In the genomic region with DNA sequence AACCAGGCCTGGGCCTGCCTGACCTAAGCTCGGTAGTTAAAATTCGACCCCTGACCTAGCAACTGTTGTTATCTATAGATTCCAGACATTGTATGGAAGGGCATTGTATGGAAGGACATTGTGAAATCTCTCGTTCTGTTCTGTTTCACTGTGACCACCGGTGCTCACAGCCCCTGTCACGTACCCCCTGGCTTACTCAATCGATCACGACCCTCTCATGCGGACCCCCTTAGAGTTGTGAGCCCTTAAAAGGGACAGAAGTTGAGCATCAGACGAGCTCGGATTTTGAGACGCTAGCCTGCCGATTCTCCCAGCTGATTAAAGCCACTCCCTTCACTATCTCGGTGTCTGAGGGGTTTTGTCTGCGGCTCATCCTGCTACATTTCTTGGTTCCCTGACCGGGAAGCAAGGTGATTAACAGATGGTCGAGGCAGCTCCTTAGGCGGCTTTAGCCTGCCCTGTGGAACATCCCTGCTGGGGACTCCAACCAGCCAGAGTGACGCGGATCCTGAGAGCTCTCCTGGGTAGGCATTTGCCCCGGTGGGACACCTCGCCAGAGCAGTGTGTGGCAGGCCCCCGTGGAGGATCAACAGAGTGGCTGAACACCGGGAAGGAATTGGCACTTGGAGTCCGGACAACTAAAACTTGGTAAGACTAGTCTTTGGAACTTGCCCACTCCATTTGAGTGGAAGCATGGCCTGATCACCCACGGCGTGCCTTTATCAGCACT, we compare ENCODE assay signal across 10 cellular contexts. TPM values are rescaled to one million over a fixed set of nuclear protein-coding genes. Genes with fewer than 3 reads are reported as not detected.
A peak's percentile ranks its signal among the peaks of the same experiment; 100 is the strongest.
DNase-seq lines count a peak whose midpoint lies in the region; ATAC-seq, FAIRE-seq and TF ChIP-seq lines count a peak whose summit lies in the region.
"Not testable (repeated sequence)": the region's sequence is repeated elsewhere in the genome, so short reads cannot be mapped to it uniquely, and the experiment has no call there.
"Had no signal": no experiment of that assay in that cellular context is flagged by ENCODE, and none has a peak within 500 bp of the region (broad histone marks: within the 10 kb centered on the region; RNA-seq: fewer than 3 reads in every experiment).

No MANE protein-coding gene starts in this region.

- H3K27ac Mint-ChIP-seq in HFFc6 (peak overlapping the region; percentile 83), glutamatergic neuron (ENCODE audit: unreplicated experiment) (peak overlapping the region; percentile 93), mesothelial cell of epicardium (peak overlapping the region; percentile 23)

- not testable (repeated sequence) for BruUV-seq in K562 (replicated peaks; lab: Mats Ljungman, UMichigan)

- in situ Hi-C loops in K562 (cut with MboI), result not testable (repeated sequence)

- CTCF ChIA-PET in K562 (lab: Yijun Ruan, JAX; ENCODE audit: low intra/inter-chr PET ratio), result not testable (repeated sequence)

- H3K36me3 Mint-ChIP-seq in HFFc6 (ENCODE audit: low read depth); mesothelial cell of epicardium: not testable (repeated sequence)
- peaks cover 13% of the 10 kb centered on the region for H3K36me3 Mint-ChIP-seq in glutamatergic neuron (ENCODE audit: unreplicated experiment)

- H3K4me1 Mint-ChIP-seq in HFFc6 (ENCODE audit: low read depth), result peaks cover 58% of the 10 kb centered on the region
- peaks cover 24% of the 10 kb centered on the region for H3K4me1 Mint-ChIP-seq in glutamatergic neuron (ENCODE audit: low read depth, unreplicated experiment)
- H3K4me1 Mint-ChIP-seq in mesothelial cell of epicardium, result not testable (repeated sequence)

- intact Hi-C loops in K562 (cut with micrococcal nuclease), result loop anchor here (10.0 kb wide), 1 partner anchor 229 kb away; a partner anchor contains a TSS

- H3K9me1 ChIP-seq in K562 (ENCODE audit: control insufficient read depth, insufficient read depth, low read length), result not testable (repeated sequence)

- H3K27me3 ChIP-seq in K562 (ENCODE audit: control insufficient read depth in 2 of 2, insufficient read depth in 2 of 2, low read length in 2 of 2), result not testable (repeated sequence)

- peak overlapping the region; percentile 61 for H2AFZ ChIP-seq in K562 (ENCODE audit: low read depth, low read length)

- H3K4me3 ChIP-seq in K562, result peak overlapping the region; percentile 43

- peak; percentile 61 for FAIRE-seq in K562 (lab: Jason Lieb, UNC)

- not testable (repeated sequence) for H3K9me3 ChIP-seq in K562 (replicated peaks; ENCODE audit: control insufficient read depth, insufficient read depth, low read depth, low read length)

- peak overlapping the region; percentile 78 for H3K4me2 ChIP-seq in K562 (ENCODE audit: insufficient read depth, low read length)

- ATAC-seq in K562, result peak; percentile 24

- TF ChIP-seq RAD21 in K562 (CRISPR knock-in tag; conservative IDR thresholded peaks at IDR 0.05 in 1 of 2, IDR thresholded peaks at IDR 0.05 in 1 of 2), result peak in 1 of 2 experiments; percentile 14; a peak in 1 of 4 replicates

- not testable (repeated sequence) for TF ChIP-seq POLR2A in K562 (conservative IDR thresholded peaks at IDR 0.05)

- H3K9ac ChIP-seq in K562 (ENCODE audit: insufficient read depth in 1 of 2, low read depth in 2 of 2, low read length in 2 of 2), result peak overlapping the region; percentile 75 to 88

- not testable (repeated sequence) for H3K27me3 Mint-ChIP-seq in HFFc6 (ENCODE audit: insufficient read depth); glutamatergic neuron (ENCODE audit: unreplicated experiment); mesothelial cell of epicardium (ENCODE audit: low read depth)

- H3K36me3 ChIP-seq in K562 (ENCODE audit: control insufficient read depth, insufficient read depth, low read length), result not testable (repeated sequence)

- DNase-seq in ELF-1 (ENCODE audit: low read depth, low spot score) (peak; percentile 63), OCI-M1 (lab: John Stamatoyannopoulos, UW) (peak; percentile 85), K562 (ENCODE audit: extremely low read depth in 1 of 4, low spot score in 3 of 4) (peak in 1 of 4 experiments; percentile 72), glutamatergic neuron (peak; percentile 24)
- not testable (repeated sequence) for DNase-seq in HFFc6; mesothelial cell of epicardium (ENCODE audit: low spot score in 2 of 2, unreplicated experiment in 2 of 2)

- H4K20me1 ChIP-seq in K562 (replicated peaks; ENCODE audit: control insufficient read depth, insufficient read depth, low read length), result not testable (repeated sequence)

- peak overlapping the region; percentile 64 for H3K27ac ChIP-seq in K562 (ENCODE audit: extremely low read depth, low read depth, low read length)

- peaks cover 44% of the 10 kb centered on the region for H3K79me2 ChIP-seq in K562 (ENCODE audit: control insufficient read depth, insufficient read depth, low read length)

- peak; percentile 8 for TF ChIP-seq EP300 in K562 (IDR thresholded peaks at IDR 0.05; ENCODE audit: low read length)

- under 1% methylated on average over 26 of the region's 26 CpGs for WGBS in K562 (ENCODE audit: insufficient coverage, low coverage, missing lambda C conversion rate)

- not testable (repeated sequence) for TF ChIP-seq CTCF in HFFc6 (IDR thresholded peaks at IDR 0.05); K562 (IDR thresholded peaks at IDR 0.05 in 2 of 3, conservative IDR thresholded peaks at IDR 0.05 in 1 of 3; ENCODE audit: insufficient read depth in 2 of 3, low read depth in 1 of 3, low read length in 3 of 3); glutamatergic neuron (IDR thresholded peaks at IDR 0.05; ENCODE audit: partially characterized antibody, unreplicated experiment); mesothelial cell of epicardium (IDR thresholded peaks at IDR 0.05; ENCODE audit: unreplicated experiment)

- H3K4me1 ChIP-seq in K562 (replicated peaks in 1 of 2; ENCODE audit: control insufficient read depth in 2 of 2, insufficient read depth in 2 of 2, low read length in 2 of 2), result peaks cover 21 to 45% of the 10 kb centered on the region in 2 experiments; a peak in 4 of 5 replicates

- peak overlapping the region; percentile 44; the same call in 1 of the 2 replicates for H3K4me3 Mint-ChIP-seq in HFFc6
- peak overlapping the region; percentile 82 for H3K4me3 Mint-ChIP-seq in glutamatergic neuron (ENCODE audit: unreplicated experiment)
- H3K4me3 Mint-ChIP-seq in mesothelial cell of epicardium, result not testable (repeated sequence)

- H3K9me3 Mint-ChIP-seq in HFFc6; glutamatergic neuron (ENCODE audit: unreplicated experiment); mesothelial cell of epicardium: not testable (repeated sequence)

- POLR2A ChIA-PET in K562 (lab: Yijun Ruan, JAX), result interaction anchor here (1.0 kb wide), 1 partner anchor 10 kb away, joined by 4 read pairs; no protein-coding TSS in a partner anchor

TF ChIP-seq in K562, 482 proteins besides CTCF, POLR2A, EP300 and RAD21 (continues in another document):
- TF ChIP-seq DACH1 (IDR thresholded peaks at IDR 0.05; ENCODE audit: partially characterized antibody) (peak; percentile 88), POLR2G (IDR thresholded peaks at IDR 0.05; ENCODE audit: low read depth, low read length) (peak; percentile 62), JUND (IDR thresholded peaks at IDR 0.05; ENCODE audit: borderline replicate concordance, low read depth, low read length) (0 out of 2 replicates have a peak, but pooled peaks have one; percentile 2), CEBPG (CRISPR knock-in tag; IDR thresholded peaks at IDR 0.05) (peak; percentile 57), CEBPG (tag; conservative IDR thresholded peaks at IDR 0.05 in 1 of 2, IDR thresholded peaks at IDR 0.05 in 1 of 2) (peak; percentile 19 to 80; a peak in 2 of 4 replicates), SMARCC2 (IDR thresholded peaks at IDR 0.05; ENCODE audit: low read depth) (peak; percentile 32), HDAC8 (tag; IDR thresholded peaks at IDR 0.05) (0 out of 2 replicates have a peak, but pooled peaks have one; percentile 31), HDAC1 (IDR thresholded peaks at IDR 0.05) (peak in 1 of 2 experiments; percentile 74; a peak in 2 of 4 replicates), PML (IDR thresholded peaks at IDR 0.05; ENCODE audit: low read length) (0 out of 2 replicates have a peak, but pooled peaks have one; percentile 35), ZNF324 (CRISPR knock-in tag; IDR thresholded peaks at IDR 0.05) (peak; percentile 23; the same call in 1 of the 2 replicates), ZKSCAN8 (CRISPR knock-in tag; IDR thresholded peaks at IDR 0.05) (peak; percentile 60; the same call in 1 of the 2 replicates), DPF2 (IDR thresholded peaks at IDR 0.05) (peak; percentile 88), MAZ (CRISPR knock-in tag; conservative IDR thresholded peaks at IDR 0.05 in 1 of 2, IDR thresholded peaks at IDR 0.05 in 1 of 2) (peak; percentile 46 to 68; a peak in 2 of 4 replicates), HDAC3 (IDR thresholded peaks at IDR 0.05; ENCODE audit: borderline replicate concordance, partially characterized antibody) (peak; percentile 86)
- not testable (repeated sequence) for TF ChIP-seq JUND (tag; IDR thresholded peaks at IDR 0.05; ENCODE audit: borderline replicate concordance, low read depth, low read length)

RNA-seq across cellular contexts. Expression of a gene that starts 50.6 kb away (rescaled TPM):
- total RNA-seq in HFFc6 (2021; fragmentation: NEBNext Ultra II Directional; extraction: Animal tissue kit (Norgen Biotek cat#: 25700)), result under 1 TPM in 4 of 6 experiments, not detected in 2; 0.12 to 0.22 (median 0.17) TPM
- 1.3 and 2.1 TPM in 2 replicates for total RNA-seq in K562 (2011; cell fraction: chromatin; rRNA removed; ENCODE audit: low replicate concordance)
- 0.39 and 0.83 TPM in 2 replicates for total RNA-seq in K562 (2011; cell fraction: nucleolus; rRNA removed)
- total RNA-seq in K562 (2011; cell fraction: nucleoplasm; rRNA removed), result 1.1 and 2.1 TPM in 2 replicates
- total RNA-seq in K562 (2014; rRNA removed) (0.24 and 0.86 TPM in 2 replicates), K562 (2014; rRNA removed; fragmentation: Illumina TruSeq; extraction: Trizol) (0.29 and 0.32 TPM in 2 replicates), K562 (2015; rRNA removed; fragmentation: Illumina TruSeq; extraction: Trizol) (0.11 and 0.14 TPM in 2 replicates), K562 (2021) (0.20 and 0.22 TPM in 2 replicates), glutamatergic neuron (ENCODE audit: unreplicated experiment) (0.07 TPM), mesothelial cell of epicardium (0.04 to 0.47 TPM (median 0.16 TPM) in 3 replicates)
- polyA plus RNA-seq in K562 (2011; rRNA removed) (0.21 and 0.54 TPM in 2 replicates), K562 (2014; fragmentation: Illumina TruSeq; extraction: Trizol) (0.25 and 0.26 TPM in 2 replicates), K562 (2014; fragmentation: Nextera tagmentation; extraction: Ambion mirVana) (under 1 TPM; 0.21 to 0.39 TPM), K562 (2014; rRNA removed) (0.08 and 0.11 TPM in 2 replicates)
- 0.12 and 0.13 TPM in 2 replicates for polyA plus RNA-seq in K562 (2011; cell fraction: cytosol; rRNA removed)
- 0.34 and 0.38 TPM in 2 replicates for polyA plus RNA-seq in K562 (2011; cell fraction: nucleus; rRNA removed)
- 0.12 and 0.65 TPM in 2 replicates for polyA plus RNA-seq in K562 (2012)
- 0.24 and 0.28 TPM in 2 replicates for polyA minus RNA-seq in K562 (2011; rRNA and poly(A)+ RNA removed)
- polyA minus RNA-seq in K562 (2011; cell fraction: cytosol; rRNA and poly(A)+ RNA removed), result not detected in 2 replicates
- polyA minus RNA-seq in K562 (2011; cell fraction: nucleus; rRNA and poly(A)+ RNA removed), result 0.22 and 0.27 TPM in 2 replicates
- total RNA-seq: G401, GM12878, H1, HT1080 had no signal

Comparison
In these comparisons a context has a peak if more than half of its experiments do, and no peak if none do; other contexts are left out.
1. H3K27ac Mint-ChIP-seq: peak in every context shown above with its lines; median percentile 93 in glutamatergic neuron; 83 in HFFc6; 23 in mesothelial cell of epicardium.